In genomic region chr3:163474766-163475165, GRCh38 we compare ENCODE assay signal across 26 cellular contexts.
"Had no signal": no experiment of that assay in that cellular context is flagged by ENCODE, and none has a peak within 500 bp of the region (broad histone marks: within the 10 kb centered on the region; RNA-seq: fewer than 3 reads in every experiment).

No MANE protein-coding gene starts in this region.

- H3K36me3 ChIP-seq: adrenal gland, esophagus squamous epithelium, gastroesophageal sphincter, heart right ventricle had no signal

- DNase-seq: activated CD4-positive, alpha-beta memory T cell treated with anti-CD3 and anti-CD28 coated beads for 36 hours; activated CD4-positive, alpha-beta T cell treated with anti-CD3 and anti-CD28 coated beads for 36 hours; activated CD4-positive, alpha-beta T cell treated with anti-CD3 and anti-CD28 coated beads, Interleukin-2, amount 10 ng/mL, durations not matched to agents 24 days and 14 days; activated CD4-positive, CD25-positive, alpha-beta regulatory T cell; activated CD4-positive, CD25-positive, alpha-beta regulatory T cell treated with anti-CD3 and anti-CD28 coated beads, Interleukin-2, amount 50 U/mL, for 72 hours; activated CD8-positive, alpha-beta memory T cell treated with anti-CD3 and anti-CD28 coated beads, Interleukin-2, amount 10 ng/mL, durations not matched to agents 7 days and 5 days; activated CD8-positive, alpha-beta memory T cell treated with anti-CD3 and anti-CD28 coated beads, Interleukin-2, amount 50 U/mL, for 4 hours; activated CD8-positive, alpha-beta T cell treated with anti-CD3 and anti-CD28 coated beads, Interleukin-2, amount 10 ng/mL, durations not matched to agents 7 days and 5 days; activated effector memory CD4-positive, alpha-beta T cell treated with anti-CD3 and anti-CD28 coated beads, Interleukin-2, amount 50 U/mL, for 16 hours; activated naive CD4-positive, alpha-beta T cell treated with anti-CD3 and anti-CD28 coated beads for 36 hours; activated naive CD8-positive, alpha-beta T cell treated with anti-CD3 and anti-CD28 coated beads for 36 hours; activated naive CD8-positive, alpha-beta T cell treated with anti-CD3 and anti-CD28 coated beads, Interleukin-2, amount 50 U/mL, for 24 hours; activated T-cell treated with anti-CD3 and anti-CD28 coated beads, Interleukin-2, amount 50 U/mL, for 1 hour; activated T-cell treated with anti-CD3 and anti-CD28 coated beads, Interleukin-2, amount 50 U/mL, for 48 hours; adrenal gland; amygdala; aorta; body of pancreas; caudate nucleus; effector CD8-positive, alpha-beta T cell; esophagus squamous epithelium; foreskin melanocyte; heart right ventricle; T-helper 2 cell had no signal

- H3K4me1 ChIP-seq: adrenal gland, body of pancreas, esophagus squamous epithelium, gastroesophageal sphincter, heart right ventricle had no signal

- H3K9me3 ChIP-seq: adrenal gland, body of pancreas, esophagus squamous epithelium, gastroesophageal sphincter had no signal

- H3K27me3 ChIP-seq: adrenal gland, body of pancreas, esophagus squamous epithelium, gastroesophageal sphincter, heart right ventricle had no signal

- H3K27ac ChIP-seq: adrenal gland, body of pancreas, epithelial cell of prostate, esophagus squamous epithelium, gastroesophageal sphincter, heart right ventricle had no signal

- H3K4me3 ChIP-seq: adrenal gland, body of pancreas, esophagus squamous epithelium, gastroesophageal sphincter, heart right ventricle had no signal
